In the genomic region with DNA sequence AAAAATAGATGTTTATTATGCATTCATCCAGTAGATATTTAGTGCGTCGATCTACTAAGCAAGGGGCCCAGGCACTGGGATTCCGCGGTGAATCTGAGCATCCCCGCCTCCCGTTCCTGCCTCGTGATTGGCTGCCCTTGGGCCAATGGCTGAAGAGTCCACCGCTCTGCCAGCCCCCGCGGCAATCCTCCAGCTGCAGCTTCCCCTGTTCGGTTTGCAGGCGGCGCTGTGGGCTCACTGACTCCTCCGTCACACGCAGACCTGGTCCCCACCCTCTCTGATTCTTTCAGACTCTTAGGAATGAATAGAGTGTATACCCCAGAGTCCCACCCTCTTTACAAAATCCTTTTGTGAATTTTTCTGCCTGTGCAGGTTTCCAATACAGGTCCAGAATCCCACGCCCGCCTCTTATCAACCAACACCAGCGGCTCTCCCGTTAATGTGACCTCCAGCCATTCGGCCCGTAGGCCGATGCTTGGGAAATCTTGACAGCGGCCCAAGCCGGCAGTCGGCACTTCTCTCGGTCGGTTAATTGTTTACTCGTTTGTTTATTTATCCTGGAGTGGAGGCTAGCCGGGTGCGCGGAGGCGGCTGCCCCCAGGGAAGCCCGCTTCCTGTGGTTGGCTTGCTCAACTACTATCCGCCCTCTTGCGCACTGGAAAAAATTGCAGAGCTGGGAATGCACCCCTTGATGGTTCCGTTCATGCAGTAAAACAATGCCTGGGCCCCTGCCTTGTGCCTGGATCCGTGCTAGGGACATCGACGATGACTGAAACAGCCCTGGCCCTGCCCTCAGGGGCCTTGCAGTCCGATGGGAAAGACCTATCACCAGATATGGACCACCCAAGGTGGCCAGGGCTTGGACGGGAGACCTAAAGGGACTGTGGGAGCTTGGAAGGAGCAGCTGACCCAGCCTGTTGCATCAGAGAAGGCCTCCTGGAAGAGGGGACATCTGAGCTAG, we compare ENCODE assay signal across 1 cellular context.
TF ChIP-seq lines count a peak whose summit lies in the region.

No MANE protein-coding gene starts in this region.

TF ChIP-seq in HepG2, 621 proteins besides CTCF, POLR2A, EP300 and RAD21 (continued from another document):
- TF ChIP-seq, protein P1, sequence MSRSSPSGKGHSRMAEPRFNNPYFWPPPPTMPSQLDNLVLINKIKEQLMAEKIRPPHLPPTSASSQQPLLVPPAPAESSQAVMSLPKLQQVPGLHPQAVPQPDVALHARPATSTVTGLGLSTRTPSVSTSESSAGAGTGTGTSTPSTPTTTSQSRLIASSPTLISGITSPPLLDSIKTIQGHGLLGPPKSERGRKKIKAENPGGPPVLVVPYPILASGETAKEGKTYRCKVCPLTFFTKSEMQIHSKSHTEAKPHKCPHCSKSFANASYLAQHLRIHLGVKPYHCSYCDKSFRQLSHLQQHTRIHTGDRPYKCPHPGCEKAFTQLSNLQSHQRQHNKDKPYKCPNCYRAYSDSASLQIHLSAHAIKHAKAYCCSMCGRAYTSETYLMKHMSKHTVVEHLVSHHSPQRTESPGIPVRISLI (CRISPR knock-in tag; IDR thresholded peaks at IDR 0.05; ENCODE audit: borderline replicate concordance): 0 out of 2 replicates have a peak, but pooled peaks have one; percentile 12
- TF ChIP-seq ZNF496 (CRISPR knock-in tag; IDR thresholded peaks at IDR 0.05; ENCODE audit: insufficient replicate concordance): no peak
- no peak for TF ChIP-seq ZNF724P (CRISPR knock-in tag; IDR thresholded peaks at IDR 0.05; ENCODE audit: borderline replicate concordance)
- TF ChIP-seq, protein P2, sequence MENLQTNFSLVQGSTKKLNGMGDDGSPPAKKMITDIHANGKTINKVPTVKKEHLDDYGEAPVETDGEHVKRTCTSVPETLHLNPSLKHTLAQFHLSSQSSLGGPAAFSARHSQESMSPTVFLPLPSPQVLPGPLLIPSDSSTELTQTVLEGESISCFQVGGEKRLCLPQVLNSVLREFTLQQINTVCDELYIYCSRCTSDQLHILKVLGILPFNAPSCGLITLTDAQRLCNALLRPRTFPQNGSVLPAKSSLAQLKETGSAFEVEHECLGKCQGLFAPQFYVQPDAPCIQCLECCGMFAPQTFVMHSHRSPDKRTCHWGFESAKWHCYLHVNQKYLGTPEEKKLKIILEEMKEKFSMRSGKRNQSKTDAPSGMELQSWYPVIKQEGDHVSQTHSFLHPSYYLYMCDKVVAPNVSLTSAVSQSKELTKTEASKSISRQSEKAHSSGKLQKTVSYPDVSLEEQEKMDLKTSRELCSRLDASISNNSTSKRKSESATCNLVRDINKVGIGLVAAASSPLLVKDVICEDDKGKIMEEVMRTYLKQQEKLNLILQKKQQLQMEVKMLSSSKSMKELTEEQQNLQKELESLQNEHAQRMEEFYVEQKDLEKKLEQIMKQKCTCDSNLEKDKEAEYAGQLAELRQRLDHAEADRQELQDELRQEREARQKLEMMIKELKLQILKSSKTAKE (CRISPR knock-in tag; IDR thresholded peaks at IDR 0.05; ENCODE audit: borderline replicate concordance): no peak
- TF ChIP-seq ZNF547 (CRISPR knock-in tag; IDR thresholded peaks at IDR 0.05): no peak; the same call in 1 of the 2 replicates
- 0 out of 2 replicates have a peak, but pooled peaks have one; percentile 45 for TF ChIP-seq ZNF451 (CRISPR knock-in tag; IDR thresholded peaks at IDR 0.05)
- no peak for TF ChIP-seq NBN (conservative IDR thresholded peaks at IDR 0.05)
- TF ChIP-seq SIX4 (CRISPR knock-in tag; IDR thresholded peaks at IDR 0.05): no peak
